ENCODE assay signal across 25 cellular contexts in the genomic region with DNA sequence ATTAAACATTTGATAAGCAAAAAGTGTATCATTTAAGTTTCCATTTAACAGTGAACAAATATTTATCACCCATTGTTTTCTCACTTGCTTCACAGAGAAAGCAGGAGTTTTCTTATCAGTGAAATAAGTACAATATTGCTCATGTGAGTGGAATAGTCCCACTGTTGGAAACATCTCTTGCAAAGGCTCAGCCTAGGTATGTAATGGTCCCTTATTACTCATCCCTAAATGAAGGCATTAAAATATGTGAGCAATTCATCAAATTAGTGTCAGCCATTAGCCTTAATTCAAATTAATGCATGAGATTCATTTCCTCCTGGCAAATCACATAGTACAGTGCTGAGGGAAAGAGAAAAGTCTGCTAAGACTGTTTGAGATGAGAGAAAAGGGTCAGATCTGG. TPM values are rescaled to one million over a fixed set of nuclear protein-coding genes. Genes with fewer than 3 reads are reported as not detected.
A peak's percentile ranks its signal among the peaks of the same experiment; 100 is the strongest.
DNase-seq lines count a peak whose midpoint lies in the region; ATAC-seq, FAIRE-seq and TF ChIP-seq lines count a peak whose summit lies in the region.
"Had no signal": no experiment of that assay in that cellular context is flagged by ENCODE, and none has a peak within 500 bp of the region (broad histone marks: within the 10 kb centered on the region; RNA-seq: fewer than 3 reads in every experiment).

No MANE protein-coding gene starts in this region.

- no peak overlapping the region for H3K4me2 ChIP-seq in A549

- no peak for TF ChIP-seq RAD21 in A549 (conservative IDR thresholded peaks at IDR 0.05 in 1 of 2, IDR thresholded peaks at IDR 0.05 in 1 of 2)

- no peak for TF ChIP-seq POLR2A in A549 (IDR thresholded peaks at IDR 0.05; ENCODE audit: low read length)

- no peak overlapping the region for H3K4me3 ChIP-seq in A549
- H3K4me3 ChIP-seq: BLaER1 treated with 17β-estradiol and CSF1 and Interleukin-3, amounts not matched to agents 10 nM and 100 nM; GM12878; GM23248 had no signal

- FAIRE-seq in A549 (lab: Jason Lieb, UNC): peak; percentile 51
- FAIRE-seq: A204.1, D721Med, GM12878, GM19239, H1 had no signal

- H3K4me1 ChIP-seq in A549: peaks cover 31% of the 10 kb centered on the region

- CTCF ChIA-PET in A549 (lab: Yijun Ruan, JAX): interaction anchor here (3.7 kb wide), 1 partner anchor 12 kb away, joined by 29 read pairs; no protein-coding TSS in a partner anchor

- no peak for ATAC-seq in A549
- peak; percentile 46 for ATAC-seq in SK-N-SH treated with all-trans-retinoic acid at 6 μM for 48 hours
- ATAC-seq: GM12878 had no signal

- H3K27ac ChIP-seq in A549: no peak overlapping the region
- H3K27ac ChIP-seq: 22Rv1; BLaER1 treated with 17β-estradiol and CSF1 and Interleukin-3, amounts not matched to agents 10 nM and 100 nM; GM23248 had no signal

- no peak for TF ChIP-seq CTCF in A549 (IDR thresholded peaks at IDR 0.05)

- DNase-seq in NCI-H82 (lab: John Stamatoyannopoulos, UW): peak; percentile 75
- DNase-seq in NCI-H82 treated with DMSO at 0.1 percent for 48 hours (lab: John Stamatoyannopoulos, UW; ENCODE audit: unreplicated experiment): no peak
- DNase-seq in A549 (ENCODE audit: low read depth in 1 of 2, low spot score in 1 of 2): no peak
- no peak for DNase-seq in SK-N-DZ (ENCODE audit: low spot score)
- no peak for DNase-seq in NOMO-1 treated with dmso at 0.1 percent for 144 hours (lab: John Stamatoyannopoulos, UW; ENCODE audit: unreplicated experiment)
- DNase-seq: ACHN; AML-193; BE2C; CD4-positive, alpha-beta T cell; CD8-positive, alpha-beta memory T cell; DMS 273 treated with DMSO at 0.1 percent for 48 hours; DMS79; EL; GDM1; GM23248; H7; HCEC 1CT had no signal

- no peak for TF ChIP-seq EP300 in A549 (IDR thresholded peaks at IDR 0.05)

- H3K9me3 ChIP-seq in A549: no peaks in the 10 kb centered on the region
- H3K9me3 ChIP-seq: BE2C had no signal

- POLR2A ChIA-PET in A549 (lab: Yijun Ruan, JAX): no interaction called here

TF ChIP-seq in A549, 52 proteins besides CTCF, POLR2A, EP300 and RAD21:
- TF ChIP-seq, protein P1, sequence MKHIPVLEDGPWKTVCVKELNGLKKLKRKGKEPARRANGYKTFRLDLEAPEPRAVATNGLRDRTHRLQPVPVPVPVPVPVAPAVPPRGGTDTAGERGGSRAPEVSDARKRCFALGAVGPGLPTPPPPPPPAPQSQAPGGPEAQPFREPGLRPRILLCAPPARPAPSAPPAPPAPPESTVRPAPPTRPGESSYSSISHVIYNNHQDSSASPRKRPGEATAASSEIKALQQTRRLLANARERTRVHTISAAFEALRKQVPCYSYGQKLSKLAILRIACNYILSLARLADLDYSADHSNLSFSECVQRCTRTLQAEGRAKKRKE (CRISPR knock-in tag; IDR thresholded peaks at IDR 0.05; ENCODE audit: low read depth): no peak
- TF ChIP-seq FOSB (CRISPR knock-in tag; IDR thresholded peaks at IDR 0.05) (no peak), SREBF2 (IDR thresholded peaks at IDR 0.05) (no peak), BHLHE40 (IDR thresholded peaks at IDR 0.05; ENCODE audit: low read depth, low read length) (no peak)

TF ChIP-seq in SK-N-SH treated with all-trans-retinoic acid at 6 μM for 48 hours, 23 proteins besides CTCF, POLR2A, EP300 and RAD21 (continues in another document):
- TF ChIP-seq ZNF565 (CRISPR knock-in tag; conservative IDR thresholded peaks at IDR 0.05; ENCODE audit: low read depth) (no peak), ARNTL (CRISPR knock-in tag; IDR thresholded peaks at IDR 0.05; ENCODE audit: borderline replicate concordance, low read depth) (no peak), ISL1 (CRISPR knock-in tag; IDR thresholded peaks at IDR 0.05) (peak; percentile 93), ZNF70 (CRISPR knock-in tag; IDR thresholded peaks at IDR 0.05) (no peak), ESRRG (CRISPR knock-in tag; IDR thresholded peaks at IDR 0.05) (no peak), ZFP3 (CRISPR knock-in tag; IDR thresholded peaks at IDR 0.05) (peak; percentile 76; the same call in 1 of the 2 replicates), BACH2 (CRISPR knock-in tag; IDR thresholded peaks at IDR 0.05; ENCODE audit: borderline replicate concordance) (no peak), SNAI2 (CRISPR knock-in tag; IDR thresholded peaks at IDR 0.05) (peak; percentile 96), ZFP30 (CRISPR knock-in tag; IDR thresholded peaks at IDR 0.05) (no peak), TCF4 (CRISPR knock-in tag; IDR thresholded peaks at IDR 0.05; ENCODE audit: borderline replicate concordance) (no peak), TOX (CRISPR knock-in tag; IDR thresholded peaks at IDR 0.05; ENCODE audit: borderline replicate concordance) (no peak)
- TF ChIP-seq, protein P2, sequence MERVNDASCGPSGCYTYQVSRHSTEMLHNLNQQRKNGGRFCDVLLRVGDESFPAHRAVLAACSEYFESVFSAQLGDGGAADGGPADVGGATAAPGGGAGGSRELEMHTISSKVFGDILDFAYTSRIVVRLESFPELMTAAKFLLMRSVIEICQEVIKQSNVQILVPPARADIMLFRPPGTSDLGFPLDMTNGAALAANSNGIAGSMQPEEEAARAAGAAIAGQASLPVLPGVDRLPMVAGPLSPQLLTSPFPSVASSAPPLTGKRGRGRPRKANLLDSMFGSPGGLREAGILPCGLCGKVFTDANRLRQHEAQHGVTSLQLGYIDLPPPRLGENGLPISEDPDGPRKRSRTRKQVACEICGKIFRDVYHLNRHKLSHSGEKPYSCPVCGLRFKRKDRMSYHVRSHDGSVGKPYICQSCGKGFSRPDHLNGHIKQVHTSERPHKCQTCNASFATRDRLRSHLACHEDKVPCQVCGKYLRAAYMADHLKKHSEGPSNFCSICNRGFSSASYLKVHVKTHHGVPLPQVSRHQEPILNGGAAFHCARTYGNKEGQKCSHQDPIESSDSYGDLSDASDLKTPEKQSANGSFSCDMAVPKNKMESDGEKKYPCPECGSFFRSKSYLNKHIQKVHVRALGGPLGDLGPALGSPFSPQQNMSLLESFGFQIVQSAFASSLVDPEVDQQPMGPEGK (CRISPR knock-in tag; IDR thresholded peaks at IDR 0.05; ENCODE audit: borderline replicate concordance): peak; percentile 76
- TF ChIP-seq, protein P3, sequence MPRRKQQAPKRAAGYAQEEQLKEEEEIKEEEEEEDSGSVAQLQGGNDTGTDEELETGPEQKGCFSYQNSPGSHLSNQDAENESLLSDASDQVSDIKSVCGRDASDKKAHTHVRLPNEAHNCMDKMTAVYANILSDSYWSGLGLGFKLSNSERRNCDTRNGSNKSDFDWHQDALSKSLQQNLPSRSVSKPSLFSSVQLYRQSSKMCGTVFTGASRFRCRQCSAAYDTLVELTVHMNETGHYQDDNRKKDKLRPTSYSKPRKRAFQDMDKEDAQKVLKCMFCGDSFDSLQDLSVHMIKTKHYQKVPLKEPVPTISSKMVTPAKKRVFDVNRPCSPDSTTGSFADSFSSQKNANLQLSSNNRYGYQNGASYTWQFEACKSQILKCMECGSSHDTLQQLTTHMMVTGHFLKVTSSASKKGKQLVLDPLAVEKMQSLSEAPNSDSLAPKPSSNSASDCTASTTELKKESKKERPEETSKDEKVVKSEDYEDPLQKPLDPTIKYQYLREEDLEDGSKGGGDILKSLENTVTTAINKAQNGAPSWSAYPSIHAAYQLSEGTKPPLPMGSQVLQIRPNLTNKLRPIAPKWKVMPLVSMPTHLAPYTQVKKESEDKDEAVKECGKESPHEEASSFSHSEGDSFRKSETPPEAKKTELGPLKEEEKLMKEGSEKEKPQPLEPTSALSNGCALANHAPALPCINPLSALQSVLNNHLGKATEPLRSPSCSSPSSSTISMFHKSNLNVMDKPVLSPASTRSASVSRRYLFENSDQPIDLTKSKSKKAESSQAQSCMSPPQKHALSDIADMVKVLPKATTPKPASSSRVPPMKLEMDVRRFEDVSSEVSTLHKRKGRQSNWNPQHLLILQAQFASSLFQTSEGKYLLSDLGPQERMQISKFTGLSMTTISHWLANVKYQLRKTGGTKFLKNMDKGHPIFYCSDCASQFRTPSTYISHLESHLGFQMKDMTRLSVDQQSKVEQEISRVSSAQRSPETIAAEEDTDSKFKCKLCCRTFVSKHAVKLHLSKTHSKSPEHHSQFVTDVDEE (CRISPR knock-in tag; IDR thresholded peaks at IDR 0.05): no peak
- TF ChIP-seq, protein P4, sequence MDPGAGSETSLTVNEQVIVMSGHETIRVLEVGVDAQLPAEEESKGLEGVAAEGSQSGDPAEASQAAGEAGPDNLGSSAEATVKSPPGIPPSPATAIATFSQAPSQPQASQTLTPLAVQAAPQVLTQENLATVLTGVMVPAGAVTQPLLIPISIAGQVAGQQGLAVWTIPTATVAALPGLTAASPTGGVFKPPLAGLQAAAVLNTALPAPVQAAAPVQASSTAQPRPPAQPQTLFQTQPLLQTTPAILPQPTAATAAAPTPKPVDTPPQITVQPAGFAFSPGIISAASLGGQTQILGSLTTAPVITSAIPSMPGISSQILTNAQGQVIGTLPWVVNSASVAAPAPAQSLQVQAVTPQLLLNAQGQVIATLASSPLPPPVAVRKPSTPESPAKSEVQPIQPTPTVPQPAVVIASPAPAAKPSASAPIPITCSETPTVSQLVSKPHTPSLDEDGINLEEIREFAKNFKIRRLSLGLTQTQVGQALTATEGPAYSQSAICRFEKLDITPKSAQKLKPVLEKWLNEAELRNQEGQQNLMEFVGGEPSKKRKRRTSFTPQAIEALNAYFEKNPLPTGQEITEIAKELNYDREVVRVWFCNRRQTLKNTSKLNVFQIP (CRISPR knock-in tag; IDR thresholded peaks at IDR 0.05; ENCODE audit: borderline replicate concordance, low read depth): no peak
- TF ChIP-seq, protein P5, sequence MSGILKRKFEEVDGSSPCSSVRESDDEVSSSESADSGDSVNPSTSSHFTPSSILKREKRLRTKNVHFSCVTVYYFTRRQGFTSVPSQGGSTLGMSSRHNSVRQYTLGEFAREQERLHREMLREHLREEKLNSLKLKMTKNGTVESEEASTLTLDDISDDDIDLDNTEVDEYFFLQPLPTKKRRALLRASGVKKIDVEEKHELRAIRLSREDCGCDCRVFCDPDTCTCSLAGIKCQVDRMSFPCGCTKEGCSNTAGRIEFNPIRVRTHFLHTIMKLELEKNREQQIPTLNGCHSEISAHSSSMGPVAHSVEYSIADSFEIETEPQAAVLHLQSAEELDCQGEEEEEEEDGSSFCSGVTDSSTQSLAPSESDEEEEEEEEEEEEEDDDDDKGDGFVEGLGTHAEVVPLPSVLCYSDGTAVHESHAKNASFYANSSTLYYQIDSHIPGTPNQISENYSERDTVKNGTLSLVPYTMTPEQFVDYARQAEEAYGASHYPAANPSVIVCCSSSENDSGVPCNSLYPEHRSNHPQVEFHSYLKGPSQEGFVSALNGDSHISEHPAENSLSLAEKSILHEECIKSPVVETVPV (CRISPR knock-in tag; IDR thresholded peaks at IDR 0.05): peak; percentile 66; the same call in 1 of the 2 replicates

RNA-seq across cellular contexts. Expression of a gene that starts 9.6 kb away (rescaled TPM):
- 2.2 and 2.4 TPM in 2 replicates for polyA plus RNA-seq in A549 (2011; rRNA removed)
- polyA plus RNA-seq in A549 (2012; cell fraction: cytosol; rRNA removed): 0.15 and 0.17 TPM in 2 replicates
- 0.11 and 0.23 TPM in 2 replicates for polyA plus RNA-seq in A549 (2012; cell fraction: nucleus; rRNA removed)
- 0.45 to 0.61 TPM (median 0.53 TPM) in 3 replicates for polyA plus RNA-seq in A549 (2017; fragmentation: RNase III; extraction: RNeasy Plus Mini Kit Qiagen cat#74134 plus additional on column Dnase treatment)
- 3.6 and 4.4 TPM in 2 replicates for polyA minus RNA-seq in A549 (2011; rRNA and poly(A)+ RNA removed)
- polyA plus RNA-seq in SK-N-DZ (2014; cell fraction: cytosol; rRNA removed): 2.0 and 2.2 TPM in 2 replicates
- 1.3 and 1.7 TPM in 2 replicates for polyA plus RNA-seq in SK-N-DZ (2014; cell fraction: nucleus; rRNA removed)
